ENCODE assay signal across 40 cellular contexts in the genomic region with DNA sequence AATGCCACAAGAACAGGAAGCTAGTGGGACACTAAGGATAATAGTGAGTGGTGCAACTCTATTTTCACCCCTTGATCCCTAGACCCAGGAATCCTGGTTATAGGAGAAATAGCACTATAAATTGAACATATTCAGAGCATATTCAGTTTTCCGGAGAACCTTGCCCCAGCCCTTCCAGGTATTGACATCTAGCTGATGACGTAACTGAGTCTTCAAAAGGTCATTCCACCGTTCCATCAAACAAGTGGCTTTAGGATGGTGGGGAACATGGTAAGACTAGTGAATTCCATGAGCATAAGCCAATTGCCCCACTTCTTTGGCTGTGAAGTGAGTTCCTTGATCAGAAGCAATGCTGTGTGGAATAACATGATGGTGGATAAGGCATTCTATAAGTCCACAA. TPM values are rescaled to one million over a fixed set of nuclear protein-coding genes. Genes with fewer than 3 reads are reported as not detected.
"Had no signal": no experiment of that assay in that cellular context is flagged by ENCODE, and none has a peak within 500 bp of the region (broad histone marks: within the 10 kb centered on the region; RNA-seq: fewer than 3 reads in every experiment).

No MANE protein-coding gene starts in this region.

- H3K27me3 ChIP-seq: adrenal gland, ascending aorta, body of pancreas, brain microvascular endothelial cell, breast epithelium, cardiac muscle cell had no signal

- H3K4me3 ChIP-seq: adrenal gland, ascending aorta, body of pancreas, breast epithelium, cardiac muscle cell had no signal

- FAIRE-seq: astrocyte had no signal

- ATAC-seq: activated naive CD4-positive, alpha-beta T cell treated with anti-CD3 and anti-CD28 coated beads, Interleukin-2, amount 50 U/mL, for 72 hours; activated naive CD8-positive, alpha-beta T cell treated with anti-CD3 and anti-CD28 coated beads, Interleukin-2, amount 50 U/mL, for 24 hours; activated T-cell treated with anti-CD3 and anti-CD28 coated beads, Interleukin-2, amount 50 U/mL, for 4 hours; activated T-cell treated with anti-CD3 and anti-CD28 coated beads, Interleukin-2, amount 50 U/mL, for 72 hours; activated T-helper 17 cell treated with anti-CD3 and anti-CD28 coated beads, Interleukin-2, amount 50 U/mL, for 72 hours; body of pancreas had no signal

- H3K9me3 ChIP-seq: adrenal gland, ascending aorta, body of pancreas, breast epithelium had no signal

- DNase-seq: activated effector memory CD4-positive, alpha-beta T cell treated with anti-CD3 and anti-CD28 coated beads, Interleukin-2, amount 50 U/mL, for 16 hours; activated effector memory CD4-positive, alpha-beta T cell treated with Interleukin-2 at 50 U/mL for 16 hours; activated gamma-delta T cell; activated gamma-delta T cell treated with Interleukin-2 at 50 U/mL for 16 hours; activated naive CD4-positive, alpha-beta T cell; activated naive CD4-positive, alpha-beta T cell treated with anti-CD3 and anti-CD28 coated beads for 36 hours; activated naive CD4-positive, alpha-beta T cell treated with anti-CD3 and anti-CD28 coated beads, Interleukin-2, amount 10 ng/mL, durations not matched to agents 7 days and 5 days; activated naive CD4-positive, alpha-beta T cell treated with anti-CD3 and anti-CD28 coated beads, Interleukin-2, amount 50 U/mL, for 16 hours; activated naive CD4-positive, alpha-beta T cell treated with Interleukin-2 at 50 U/mL for 16 hours; activated naive CD8-positive, alpha-beta T cell treated with anti-CD3 and anti-CD28 coated beads for 36 hours; activated naive CD8-positive, alpha-beta T cell treated with anti-CD3 and anti-CD28 coated beads, Interleukin-2, amount 10 ng/mL, durations not matched to agents 7 days and 5 days; activated naive CD8-positive, alpha-beta T cell treated with anti-CD3 and anti-CD28 coated beads, Interleukin-2, amount 50 U/mL, for 24 hours; activated T-cell treated with anti-CD3 and anti-CD28 coated beads, Interleukin-2, amount 50 U/mL, for 1 hour; activated T-cell treated with anti-CD3 and anti-CD28 coated beads, Interleukin-2, amount 50 U/mL, for 24 hours; activated T-cell treated with anti-CD3 and anti-CD28 coated beads, Interleukin-2, amount 50 U/mL, for 4 hours; activated T-cell treated with anti-CD3 and anti-CD28 coated beads, Interleukin-2, amount 50 U/mL, for 48 hours; activated T-cell treated with anti-CD3 and anti-CD28 coated beads, Interleukin-2, amount 50 U/mL, for 72 hours; adrenal gland; amniotic stem cell; amygdala; anterior cingulate cortex; aorta; body of pancreas; brain microvascular endothelial cell; caudate nucleus; central memory CD4-positive, alpha-beta T cell; cerebellar nuclear complex had no signal

- H3K4me1 ChIP-seq: adrenal gland, ascending aorta, body of pancreas, breast epithelium had no signal

- H3K27ac ChIP-seq: adrenal gland, ascending aorta, body of pancreas, brain microvascular endothelial cell, breast epithelium, cardiac muscle cell had no signal

- H3K36me3 ChIP-seq: adrenal gland, ascending aorta, brain microvascular endothelial cell, breast epithelium, cardiac muscle cell had no signal

RNA-seq across cellular contexts. Expression of a gene that starts 2.9 kb away (rescaled TPM):
- total RNA-seq: activated naive CD4-positive, alpha-beta T cell treated with anti-CD3 and anti-CD28 coated beads for 36 hours; activated naive CD4-positive, alpha-beta T cell treated with anti-CD3 and anti-CD28 coated beads, Interleukin-2, amount 50 U/mL, for 72 hours; activated naive CD8-positive, alpha-beta T cell treated with anti-CD3 and anti-CD28 coated beads for 36 hours; activated naive CD8-positive, alpha-beta T cell treated with anti-CD3 and anti-CD28 coated beads, Interleukin-2, amount 10 ng/mL, durations not matched to agents 7 days and 5 days; activated T-cell treated with anti-CD3 and anti-CD28 coated beads, Interleukin-2, amount 50 U/mL, for 4 hours; activated T-cell treated with anti-CD3 and anti-CD28 coated beads, Interleukin-2, amount 50 U/mL, for 72 hours; activated T-helper 1 cell treated with anti-CD3 and anti-CD28 coated beads, Interleukin-12 subunit alpha, Interleukin-12 subunit beta, Interleukin-2, Interleukin-4 antibody, amounts not matched to agents 30 ng/mL and 10 ng/mL and 1 ng/mL, durations not matched to agents 14 hours and 24 hours and 36 hours; activated T-helper 17 cell treated with anti-CD3 and anti-CD28 coated beads, Interleukin-2, amount 50 U/mL, for 72 hours; activated T-helper 2 cell treated with anti-CD3 and anti-CD28 coated beads, Interferon-gamma antibody, Interleukin-2, Interleukin-4, amounts not matched to agents 10 μg/mL and 5 μg/mL and 100 μg/mL, durations not matched to agents 14 hours and 24 hours and 36 hours; adrenal gland; ascending aorta; astrocyte; body of pancreas; breast epithelium; bronchial epithelial cell; cardiac muscle cell; cardiac septum; cerebellum; chondrocyte had no signal
- polyA plus RNA-seq: adipose tissue, adrenal gland, aorta, cardiac muscle cell had no signal
